In genomic region chr1:40078512-40079333, GRCh38 we compare ENCODE assay signal across 8 cellular contexts. TPM values are rescaled to one million over a fixed set of nuclear protein-coding genes. Genes with fewer than 3 reads are reported as not detected.
DNase-seq lines count a peak whose midpoint lies in the region; ATAC-seq and TF ChIP-seq lines count a peak whose summit lies in the region.

No MANE protein-coding gene starts in this region.

- H3K27me3 ChIP-seq in vagina, result no peaks in the 10 kb centered on the region

- intact Hi-C loops in vagina (cut with DNase I), result no loop called here

- peaks cover 16% of the 10 kb centered on the region for H3K36me3 Mint-ChIP-seq in activated CD8-positive, alpha-beta memory T cell treated with anti-CD3 and anti-CD28 coated beads, Interleukin-2, amount 10 ng/mL, durations not matched to agents 7 days and 5 days
- peaks cover 20% of the 10 kb centered on the region for H3K36me3 Mint-ChIP-seq in osteocyte (ENCODE audit: unreplicated experiment)

- peaks cover 7% of the 10 kb centered on the region for H3K4me1 ChIP-seq in vagina

- no peak overlapping the region for H3K4me3 ChIP-seq in HFF-Myc (replicated peaks; ENCODE audit: low read depth, low read length)
- no peak overlapping the region for H3K4me3 ChIP-seq in fibroblast of mammary gland (ENCODE audit: control insufficient read depth, low read depth, low read length)
- no peak overlapping the region for H3K4me3 ChIP-seq in vagina

- peak; percentile 79 for TF ChIP-seq CTCF in HFF-Myc (IDR thresholded peaks at IDR 0.05; ENCODE audit: low read depth, low read length, missing control alignments)
- peak; percentile 85 for TF ChIP-seq CTCF in fibroblast of mammary gland (conservative IDR thresholded peaks at IDR 0.05; ENCODE audit: control insufficient read depth, insufficient read depth, low read depth, low read length)
- TF ChIP-seq CTCF in osteocyte (IDR thresholded peaks at IDR 0.05), result peak; percentile 72
- peak in 1 of 3 experiments; percentile 39 for TF ChIP-seq CTCF in vagina (IDR thresholded peaks at IDR 0.05)

- CTCF ChIA-PET in activated CD8-positive, alpha-beta memory T cell treated with anti-CD3 and anti-CD28 coated beads, Interleukin-2, amount 10 ng/mL, durations not matched to agents 7 days and 5 days (lab: Charles Lee), result interaction anchor here (0.7 to 7.1 kb wide), 18 partner anchors 8 to 326 kb away, joined by 3 to 67 read pairs (median 5); partner anchors contain the start of genes CAP1 and PPT1

- peaks cover 19% of the 10 kb centered on the region for H3K4me1 Mint-ChIP-seq in activated CD8-positive, alpha-beta memory T cell treated with anti-CD3 and anti-CD28 coated beads, Interleukin-2, amount 10 ng/mL, durations not matched to agents 7 days and 5 days
- H3K4me1 Mint-ChIP-seq in osteocyte (ENCODE audit: unreplicated experiment), result peaks cover 16% of the 10 kb centered on the region

- H3K27ac Mint-ChIP-seq in activated CD8-positive, alpha-beta memory T cell treated with anti-CD3 and anti-CD28 coated beads, Interleukin-2, amount 10 ng/mL, durations not matched to agents 7 days and 5 days, result no peak overlapping the region
- H3K27ac Mint-ChIP-seq in osteocyte (ENCODE audit: unreplicated experiment), result no peak overlapping the region

- DNase-seq in COLO829 (ENCODE audit: low spot score) (peak; percentile 45), HFF-Myc (ENCODE audit: extremely low read depth, low read depth) (peak; percentile 48), NCI-H774 (lab: John Stamatoyannopoulos, UW) (peak; percentile 51), fibroblast of mammary gland (ENCODE audit: low read depth) (peak; percentile 64), osteocyte (ENCODE audit: extremely low spot score, unreplicated experiment) (no peak), vagina (ENCODE audit: extremely low spot score in 2 of 2) (no peak), cortex of kidney (lab: John Stamatoyannopoulos, UW) (no peak)
- DNase-seq in activated CD8-positive, alpha-beta memory T cell treated with anti-CD3 and anti-CD28 coated beads, Interleukin-2, amount 10 ng/mL, durations not matched to agents 7 days and 5 days, result peak; percentile 68

- no peaks in the 10 kb centered on the region for H3K9me3 Mint-ChIP-seq in activated CD8-positive, alpha-beta memory T cell treated with anti-CD3 and anti-CD28 coated beads, Interleukin-2, amount 10 ng/mL, durations not matched to agents 7 days and 5 days (ENCODE audit: low read depth)
- H3K9me3 Mint-ChIP-seq in osteocyte (ENCODE audit: unreplicated experiment), result no peaks in the 10 kb centered on the region

- H3K36me3 ChIP-seq in vagina, result peaks cover 0 to 35% of the 10 kb centered on the region in 2 donors

- ATAC-seq in activated CD8-positive, alpha-beta memory T cell treated with anti-CD3 and anti-CD28 coated beads, Interleukin-2, amount 10 ng/mL, durations not matched to agents 7 days and 5 days, result peak; percentile 68

- no peaks in the 10 kb centered on the region for H3K9me3 ChIP-seq in vagina

- no peak overlapping the region for H3K4me3 Mint-ChIP-seq in activated CD8-positive, alpha-beta memory T cell treated with anti-CD3 and anti-CD28 coated beads, Interleukin-2, amount 10 ng/mL, durations not matched to agents 7 days and 5 days
- H3K4me3 Mint-ChIP-seq in osteocyte (ENCODE audit: unreplicated experiment), result no peak overlapping the region

- no peak overlapping the region for H3K27ac ChIP-seq in vagina

- H3K27me3 Mint-ChIP-seq in activated CD8-positive, alpha-beta memory T cell treated with anti-CD3 and anti-CD28 coated beads, Interleukin-2, amount 10 ng/mL, durations not matched to agents 7 days and 5 days, result no peaks in the 10 kb centered on the region
- no peaks in the 10 kb centered on the region for H3K27me3 Mint-ChIP-seq in osteocyte (ENCODE audit: unreplicated experiment)

- no peak for TF ChIP-seq POLR2A in vagina (IDR thresholded peaks at IDR 0.05)

RNA-seq across cellular contexts. Expression of gene PPT1, which starts 18.3 kb away (rescaled TPM):
- 10 to 100 TPM; 74.1 to 96.6 TPM for total RNA-seq in activated CD8-positive, alpha-beta memory T cell treated with anti-CD3 and anti-CD28 coated beads, Interleukin-2, amount 10 ng/mL, durations not matched to agents 7 days and 5 days
- 62.6 and 72.1 TPM in 2 replicates for total RNA-seq in osteocyte
- total RNA-seq in vagina, result 58.7 TPM

RNA-seq across cellular contexts. Expression of gene CAP1, which starts 38.2 kb away (rescaled TPM):
- total RNA-seq in activated CD8-positive, alpha-beta memory T cell treated with anti-CD3 and anti-CD28 coated beads, Interleukin-2, amount 10 ng/mL, durations not matched to agents 7 days and 5 days, result 100 to 1,000 TPM; 647 to 727 TPM
- total RNA-seq in osteocyte (367 and 376 TPM in 2 replicates), vagina (206 TPM)

Comparison
In these comparisons a context has a peak if more than half of its experiments do, and no peak if none do; other contexts are left out.
1. DNase-seq: peak in COLO829 (single experiment), HFF-Myc (single experiment), NCI-H774 (single experiment), activated CD8-positive, alpha-beta memory T cell treated with anti-CD3 and anti-CD28 coated beads, Interleukin-2, amount 10 ng/mL, durations not matched to agents 7 days and 5 days (single experiment) and fibroblast of mammary gland (single experiment); none in osteocyte (single experiment), vagina (0 of 2) and cortex of kidney (single experiment).